ENCODE assay signal across 1 cellular context in the genomic region with DNA sequence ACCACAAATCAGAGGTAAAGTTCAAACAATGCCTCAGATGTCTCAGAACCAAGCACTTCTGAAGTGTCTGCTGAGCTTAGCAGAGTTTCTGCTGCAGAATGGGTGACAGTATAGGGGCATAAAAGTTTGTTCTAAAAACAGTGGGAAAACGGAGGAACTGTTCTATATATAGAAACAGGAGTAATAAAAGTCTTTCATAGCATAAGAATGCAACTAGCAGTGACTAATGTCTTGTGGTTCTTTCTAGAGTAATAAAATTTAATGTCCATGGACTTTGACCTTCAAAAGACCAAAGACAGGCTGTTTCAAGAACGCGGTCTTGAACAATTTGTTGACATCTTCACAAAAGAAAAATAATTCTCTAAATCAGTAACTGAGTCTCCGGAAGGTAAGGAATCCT.
TF ChIP-seq lines count a peak whose summit lies in the region.

No MANE protein-coding gene starts in this region.

TF ChIP-seq in GM23338, 12 proteins besides CTCF, POLR2A, EP300 and RAD21 (continued from another document):
- TF ChIP-seq, protein P1, sequence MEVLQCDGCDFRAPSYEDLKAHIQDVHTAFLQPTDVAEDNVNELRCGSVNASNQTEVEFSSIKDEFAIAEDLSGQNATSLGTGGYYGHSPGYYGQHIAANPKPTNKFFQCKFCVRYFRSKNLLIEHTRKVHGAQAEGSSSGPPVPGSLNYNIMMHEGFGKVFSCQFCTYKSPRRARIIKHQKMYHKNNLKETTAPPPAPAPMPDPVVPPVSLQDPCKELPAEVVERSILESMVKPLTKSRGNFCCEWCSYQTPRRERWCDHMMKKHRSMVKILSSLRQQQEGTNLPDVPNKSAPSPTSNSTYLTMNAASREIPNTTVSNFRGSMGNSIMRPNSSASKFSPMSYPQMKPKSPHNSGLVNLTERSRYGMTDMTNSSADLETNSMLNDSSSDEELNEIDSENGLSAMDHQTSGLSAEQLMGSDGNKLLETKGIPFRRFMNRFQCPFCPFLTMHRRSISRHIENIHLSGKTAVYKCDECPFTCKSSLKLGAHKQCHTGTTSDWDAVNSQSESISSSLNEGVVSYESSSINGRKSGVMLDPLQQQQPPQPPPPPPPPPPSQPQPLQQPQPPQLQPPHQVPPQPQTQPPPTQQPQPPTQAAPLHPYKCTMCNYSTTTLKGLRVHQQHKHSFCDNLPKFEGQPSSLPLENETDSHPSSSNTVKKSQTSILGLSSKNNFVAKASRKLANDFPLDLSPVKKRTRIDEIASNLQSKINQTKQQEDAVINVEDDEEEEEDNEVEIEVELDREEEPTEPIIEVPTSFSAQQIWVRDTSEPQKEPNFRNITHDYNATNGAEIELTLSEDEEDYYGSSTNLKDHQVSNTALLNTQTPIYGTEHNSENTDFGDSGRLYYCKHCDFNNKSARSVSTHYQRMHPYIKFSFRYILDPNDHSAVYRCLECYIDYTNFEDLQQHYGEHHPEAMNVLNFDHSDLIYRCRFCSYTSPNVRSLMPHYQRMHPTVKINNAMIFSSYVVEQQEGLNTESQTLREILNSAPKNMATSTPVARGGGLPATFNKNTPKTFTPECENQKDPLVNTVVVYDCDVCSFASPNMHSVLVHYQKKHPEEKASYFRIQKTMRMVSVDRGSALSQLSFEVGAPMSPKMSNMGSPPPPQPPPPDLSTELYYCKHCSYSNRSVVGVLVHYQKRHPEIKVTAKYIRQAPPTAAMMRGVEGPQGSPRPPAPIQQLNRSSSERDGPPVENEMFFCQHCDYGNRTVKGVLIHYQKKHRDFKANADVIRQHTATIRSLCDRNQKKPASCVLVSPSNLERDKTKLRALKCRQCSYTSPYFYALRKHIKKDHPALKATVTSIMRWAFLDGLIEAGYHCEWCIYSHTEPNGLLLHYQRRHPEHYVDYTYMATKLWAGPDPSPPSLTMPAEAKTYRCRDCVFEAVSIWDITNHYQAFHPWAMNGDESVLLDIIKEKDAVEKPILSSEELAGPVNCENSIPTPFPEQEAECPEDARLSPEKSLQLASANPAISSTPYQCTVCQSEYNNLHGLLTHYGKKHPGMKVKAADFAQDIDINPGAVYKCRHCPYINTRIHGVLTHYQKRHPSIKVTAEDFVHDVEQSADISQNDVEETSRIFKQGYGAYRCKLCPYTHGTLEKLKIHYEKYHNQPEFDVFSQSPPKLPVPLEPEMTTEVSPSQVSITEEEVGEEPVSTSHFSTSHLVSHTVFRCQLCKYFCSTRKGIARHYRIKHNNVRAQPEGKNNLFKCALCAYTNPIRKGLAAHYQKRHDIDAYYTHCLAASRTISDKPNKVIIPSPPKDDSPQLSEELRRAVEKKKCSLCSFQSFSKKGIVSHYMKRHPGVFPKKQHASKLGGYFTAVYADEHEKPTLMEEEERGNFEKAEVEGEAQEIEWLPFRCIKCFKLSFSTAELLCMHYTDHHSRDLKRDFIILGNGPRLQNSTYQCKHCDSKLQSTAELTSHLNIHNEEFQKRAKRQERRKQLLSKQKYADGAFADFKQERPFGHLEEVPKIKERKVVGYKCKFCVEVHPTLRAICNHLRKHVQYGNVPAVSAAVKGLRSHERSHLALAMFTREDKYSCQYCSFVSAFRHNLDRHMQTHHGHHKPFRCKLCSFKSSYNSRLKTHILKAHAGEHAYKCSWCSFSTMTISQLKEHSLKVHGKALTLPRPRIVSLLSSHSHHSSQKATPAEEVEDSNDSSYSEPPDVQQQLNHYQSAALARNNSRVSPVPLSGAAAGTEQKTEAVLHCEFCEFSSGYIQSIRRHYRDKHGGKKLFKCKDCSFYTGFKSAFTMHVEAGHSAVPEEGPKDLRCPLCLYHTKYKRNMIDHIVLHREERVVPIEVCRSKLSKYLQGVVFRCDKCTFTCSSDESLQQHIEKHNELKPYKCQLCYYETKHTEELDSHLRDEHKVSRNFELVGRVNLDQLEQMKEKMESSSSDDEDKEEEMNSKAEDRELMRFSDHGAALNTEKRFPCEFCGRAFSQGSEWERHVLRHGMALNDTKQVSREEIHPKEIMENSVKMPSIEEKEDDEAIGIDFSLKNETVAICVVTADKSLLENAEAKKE (CRISPR knock-in tag; IDR thresholded peaks at IDR 0.05) = no peak
- no peak for TF ChIP-seq CREB1 (CRISPR knock-in tag; IDR thresholded peaks at IDR 0.05; ENCODE audit: low read depth)
- TF ChIP-seq ZNF331 (CRISPR knock-in tag; IDR thresholded peaks at IDR 0.05; ENCODE audit: low read depth) = no peak
- TF ChIP-seq EZH2 (IDR thresholded peaks at IDR 0.05; ENCODE audit: low read depth, unreplicated experiment) = no peak
- no peak for TF ChIP-seq STAT1 (IDR thresholded peaks at IDR 0.05; ENCODE audit: unreplicated experiment)
